22 cellular contexts compared by ENCODE assay signal in genomic region chr3:190375250-190375649, GRCh38. TPM values are rescaled to one million over a fixed set of nuclear protein-coding genes. Genes with fewer than 3 reads are reported as not detected.
DNase-seq lines count a peak whose midpoint lies in the region; ATAC-seq and TF ChIP-seq lines count a peak whose summit lies in the region.
"Had no signal": no experiment of that assay in that cellular context is flagged by ENCODE, and none has a peak within 500 bp of the region (broad histone marks: within the 10 kb centered on the region; RNA-seq: fewer than 3 reads in every experiment).

No MANE protein-coding gene starts in this region.

- H3K27me3 Mint-ChIP-seq in WTC11 (ENCODE audit: low read depth): no peaks in the 10 kb centered on the region

- DNase-seq in GF-D8 (lab: John Stamatoyannopoulos, UW) (peak; percentile 10), NOMO-1 (lab: John Stamatoyannopoulos, UW; ENCODE audit: unreplicated experiment in 2 of 2) (peak; percentile 60 to 97), WTC11 (ENCODE audit: low spot score) (no peak), left kidney (ENCODE audit: low read depth, low spot score) (peak; percentile 76), NCI-H345 (lab: John Stamatoyannopoulos, UW) (no peak), NCI-H748 (lab: John Stamatoyannopoulos, UW; ENCODE audit: unreplicated experiment) (no peak)
- no peak for DNase-seq in stimulated activated CD4-positive, alpha-beta T cell treated with anti-CD3 and anti-CD28 coated beads, Interleukin-1b, Interleukin-23, amount 100 ng/mL, for 48 hours
- DNase-seq: activated CD4-positive, alpha-beta T cell treated with anti-CD3 and anti-CD28 coated beads, Interleukin-2, amount 10 ng/mL, durations not matched to agents 7 days and 5 days; activated CD8-positive, alpha-beta memory T cell treated with anti-CD3 and anti-CD28 coated beads, Interleukin-2, amount 50 U/mL, for 48 hours; activated effector memory CD4-positive, alpha-beta T cell treated with anti-CD3 and anti-CD28 coated beads, Interleukin-2, amount 50 U/mL, for 16 hours; CD8-positive, alpha-beta memory T cell; lower lobe of right lung; naive B cell; NCI-H1105 treated with DMSO at 0.1 percent for 48 hours; NCI-H526; pancreas; SK-N-SH; stimulated activated naive CD4-positive, alpha-beta T cell had no signal

- no peak overlapping the region for H3K4me3 Mint-ChIP-seq in WTC11
- H3K4me3 Mint-ChIP-seq: activated CD4-positive, alpha-beta T cell treated with anti-CD3 and anti-CD28 coated beads, Interleukin-2, amount 10 ng/mL, durations not matched to agents 7 days and 5 days; CD8-positive, alpha-beta memory T cell; naive B cell had no signal

- POLR2A ChIA-PET in WTC11 (lab: Charles Lee): no interaction called here

- TF ChIP-seq CTCF in WTC11 (IDR thresholded peaks at IDR 0.05): no peak

- H3K36me3 Mint-ChIP-seq in WTC11: no peaks in the 10 kb centered on the region
- H3K36me3 Mint-ChIP-seq: CD8-positive, alpha-beta memory T cell; naive B cell had no signal

- ATAC-seq in WTC11 (peak; percentile 64; the same call in 1 of the 2 replicates), GM18909 (IDR thresholded peaks at IDR 0.05; ENCODE audit: poor library complexity, unreplicated experiment) (no peak)
- ATAC-seq: K562, lower lobe of right lung had no signal

- CTCF ChIA-PET in WTC11 (lab: Charles Lee): interaction anchor here (1.2 kb wide), 1 partner anchor 53 kb away, joined by 7 read pairs; the partner anchor contains the start of gene CLDN1

- no peaks in the 10 kb centered on the region for H3K9me3 Mint-ChIP-seq in WTC11
- H3K9me3 Mint-ChIP-seq: activated CD4-positive, alpha-beta T cell treated with anti-CD3 and anti-CD28 coated beads, Interleukin-2, amount 10 ng/mL, durations not matched to agents 7 days and 5 days; CD8-positive, alpha-beta memory T cell had no signal

- H3K27ac Mint-ChIP-seq in WTC11: no peak overlapping the region
- H3K27ac Mint-ChIP-seq: activated CD4-positive, alpha-beta T cell treated with anti-CD3 and anti-CD28 coated beads, Interleukin-2, amount 10 ng/mL, durations not matched to agents 7 days and 5 days; CD8-positive, alpha-beta memory T cell; naive B cell had no signal

- peaks cover 26% of the 10 kb centered on the region for H3K4me1 Mint-ChIP-seq in WTC11
- H3K4me1 Mint-ChIP-seq: activated CD4-positive, alpha-beta T cell treated with anti-CD3 and anti-CD28 coated beads, Interleukin-2, amount 10 ng/mL, durations not matched to agents 7 days and 5 days; CD8-positive, alpha-beta memory T cell had no signal

TF ChIP-seq in WTC11, 78 proteins besides CTCF, POLR2A, EP300 and RAD21:
- no peak for TF ChIP-seq HMGA2 (CRISPR knock-in tag; IDR thresholded peaks at IDR 0.05)
- TF ChIP-seq ZNF121 (CRISPR knock-in tag; IDR thresholded peaks at IDR 0.05): no peak
- no peak for TF ChIP-seq MLX (CRISPR knock-in tag; IDR thresholded peaks at IDR 0.05)

RNA-seq across cellular contexts. Expression of gene CLDN16, which starts 12.7 kb away (rescaled TPM):
- total RNA-seq in WTC11 (2021): not detected in 3 replicates
- total RNA-seq: activated CD4-positive, alpha-beta T cell treated with anti-CD3 and anti-CD28 coated beads, Interleukin-2, amount 10 ng/mL, durations not matched to agents 7 days and 5 days; cardiac septum; CD8-positive, alpha-beta memory T cell; esophagus muscularis mucosa had no signal

RNA-seq across cellular contexts. Expression of gene CLDN1, which starts 53.0 kb away (rescaled TPM):
- 4.4 to 5.9 TPM (median 5.7 TPM) in 3 replicates for total RNA-seq in WTC11 (2021)
- total RNA-seq: activated CD4-positive, alpha-beta T cell treated with anti-CD3 and anti-CD28 coated beads, Interleukin-2, amount 10 ng/mL, durations not matched to agents 7 days and 5 days had no signal

Comparison
In these comparisons a context has a peak if more than half of its experiments do, and no peak if none do; other contexts are left out.
1. DNase-seq: peak in GF-D8 (single experiment), NOMO-1 (2 of 2) and left kidney (single experiment); none in WTC11 (single experiment), NCI-H345 (single experiment), NCI-H748 (single experiment) and stimulated activated CD4-positive, alpha-beta T cell treated with anti-CD3 and anti-CD28 coated beads, Interleukin-1b, Interleukin-23, amount 100 ng/mL, for 48 hours (single experiment).